In the genomic region with DNA sequence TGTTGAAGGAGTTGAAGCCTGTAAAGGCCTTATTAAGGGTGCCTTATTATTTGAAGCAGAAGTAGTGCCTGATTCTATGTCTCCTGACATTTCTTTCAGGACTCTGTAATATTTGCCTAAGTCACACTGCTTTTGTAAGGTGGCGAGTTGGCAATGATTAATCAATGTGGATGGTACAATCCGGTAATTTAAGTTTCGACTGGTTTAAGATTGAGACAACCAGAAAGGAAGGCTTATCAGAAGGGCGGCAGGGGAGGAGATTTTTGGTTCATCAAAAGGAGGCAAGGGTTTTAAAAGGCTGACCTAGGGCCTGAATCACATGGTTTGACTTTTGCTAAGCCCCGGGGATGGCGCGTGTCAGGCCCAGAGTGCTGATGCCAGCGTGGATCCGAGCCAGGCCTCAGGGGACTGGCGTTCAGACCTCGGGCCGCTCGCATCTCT, we compare ENCODE assay signal across 8 cellular contexts. TPM values are rescaled to one million over a fixed set of nuclear protein-coding genes. Genes with fewer than 3 reads are reported as not detected.
DNase-seq lines count a peak whose midpoint lies in the region; ATAC-seq and TF ChIP-seq lines count a peak whose summit lies in the region.

No MANE protein-coding gene starts in this region.

- no peaks in the 10 kb centered on the region for H3K36me3 ChIP-seq in RWPE2 (ENCODE audit: low read depth)

- TF ChIP-seq CTCF in RWPE2 (IDR thresholded peaks at IDR 0.05; ENCODE audit: poor library complexity, severe bottlenecking): no peak
- TF ChIP-seq CTCF in fibroblast of mammary gland (conservative IDR thresholded peaks at IDR 0.05; ENCODE audit: control insufficient read depth, insufficient read depth, low read depth, low read length): no peak

- H3K9me3 ChIP-seq in RWPE2 (ENCODE audit: severe bottlenecking): no peaks in the 10 kb centered on the region

- peak overlapping the region; percentile 92; the same call in 1 of the 2 replicates for H3K4me3 ChIP-seq in GM08714 (ENCODE audit: low read length)
- peak overlapping the region; percentile 86 for H3K4me3 ChIP-seq in RWPE2 (ENCODE audit: severe bottlenecking)
- H3K4me3 ChIP-seq in fibroblast of mammary gland (ENCODE audit: control insufficient read depth, low read depth, low read length): peak overlapping the region; percentile 85

- peaks cover 44% of the 10 kb centered on the region for H3K4me1 ChIP-seq in RWPE2 (ENCODE audit: insufficient read depth, poor library complexity, severe bottlenecking)

- no peaks in the 10 kb centered on the region for H3K27me3 ChIP-seq in RWPE2 (ENCODE audit: insufficient read depth, poor library complexity, severe bottlenecking)

- DNase-seq in RWPE2 (ENCODE audit: low spot score) (no peak), fibroblast of mammary gland (ENCODE audit: low read depth) (no peak), renal cortical epithelial cell (ENCODE audit: low read depth) (peak; percentile 75), GF-D8 (lab: John Stamatoyannopoulos, UW) (no peak)

- ATAC-seq in RWPE2 (ENCODE audit: low read depth) (no peak), GM19452 (IDR thresholded peaks at IDR 0.05; ENCODE audit: unreplicated experiment) (no peak), HG03159 (IDR thresholded peaks at IDR 0.05; ENCODE audit: unreplicated experiment) (no peak), HG03439 (IDR thresholded peaks at IDR 0.05; ENCODE audit: unreplicated experiment) (no peak)

- peak overlapping the region; percentile 91 for H3K27ac ChIP-seq in RWPE2 (ENCODE audit: poor library complexity, severe bottlenecking)

RNA-seq across cellular contexts. Expression of gene RNF13, which starts 0.8 kb away (rescaled TPM):
- total RNA-seq in renal cortical epithelial cell: 75.2 and 101 TPM in 2 replicates

RNA-seq across cellular contexts. Expression of gene ANKUB1, which starts 19.8 kb away (rescaled TPM):
- not detected in 2 replicates for total RNA-seq in renal cortical epithelial cell

RNA-seq across cellular contexts. Expression of gene COMMD2, which starts 59.9 kb away (rescaled TPM):
- 47.6 and 54.2 TPM in 2 replicates for total RNA-seq in renal cortical epithelial cell
